ENCODE assay signal across 19 cellular contexts in genomic region chr10:14425031-14425430, GRCh38.
DNase-seq lines count a peak whose midpoint lies in the region; ATAC-seq and TF ChIP-seq lines count a peak whose summit lies in the region.
"Had no signal": no experiment of that assay in that cellular context is flagged by ENCODE, and none has a peak within 500 bp of the region (broad histone marks: within the 10 kb centered on the region; RNA-seq: fewer than 3 reads in every experiment).

No MANE protein-coding gene starts in this region.

- WGBS in endodermal cell (ENCODE audit: insufficient coverage in 1 of 2, insufficient read length in 1 of 2), 2 experiments = 50 to 81% methylated on average over 1 of the region's 1 CpG
- WGBS in neuronal stem cell (ENCODE audit: extremely low coverage in 2 of 2, insufficient read length in 2 of 2, insufficient replicate concordance in 1 of 2), 2 donors = no CpG with 5 or more reads among the region's 1 CpG
- 33% methylated on average over 1 of the region's 1 CpG for WGBS in SK-N-SH (ENCODE audit: low lambda C conversion rate)
- WGBS in trophoblast cell (ENCODE audit: extremely low coverage, insufficient coverage, insufficient read length) = no CpG with 5 or more reads among the region's 1 CpG
- WGBS in spleen, 5 donors = 86 to 94% (median 87%) methylated on average over 1 of the region's 1 CpG

- H3K79me2 ChIP-seq in GM23338 (replicated peaks; ENCODE audit: insufficient read depth) (no peaks in the 10 kb centered on the region), SK-N-SH (ENCODE audit: insufficient read depth) (no peaks in the 10 kb centered on the region), trophoblast cell (ENCODE audit: control insufficient read depth, insufficient read depth, low read length, poor library complexity) (no peaks in the 10 kb centered on the region)

- H3K27ac Mint-ChIP-seq in GM23338 (0 out of 2 replicates have a peak overlapping the region, but pooled peaks have one; percentile 8), WTC11 (peak overlapping the region; percentile 10; the same call in 1 of the 2 replicates), endodermal cell (no peak overlapping the region)

- H3K36me3 Mint-ChIP-seq in GM23338 (ENCODE audit: low read depth) (peaks cover 15% of the 10 kb centered on the region; the same call in 2 of the 3 replicates), WTC11 (peaks cover 13% of the 10 kb centered on the region), endodermal cell (ENCODE audit: low read depth) (no peaks in the 10 kb centered on the region)

- H3K4me1 Mint-ChIP-seq in GM23338 (peaks cover 38% of the 10 kb centered on the region), WTC11 (peaks cover 47% of the 10 kb centered on the region), endodermal cell (peaks cover 24% of the 10 kb centered on the region)

- H4K8ac ChIP-seq in neuronal stem cell (ENCODE audit: low read depth, low read length) = no peak overlapping the region
- H4K8ac ChIP-seq in trophoblast cell (ENCODE audit: low read depth, low read length) = no peak overlapping the region

- TF ChIP-seq POLR2A in spleen (IDR thresholded peaks at IDR 0.05) = no peak

- H3K18ac ChIP-seq in neuronal stem cell (ENCODE audit: low read length) = no peak overlapping the region
- no peak overlapping the region for H3K18ac ChIP-seq in trophoblast cell (ENCODE audit: low read length)

- POLR2A ChIA-PET in WTC11 (lab: Charles Lee) (no interaction called here), SK-N-SH (lab: Yijun Ruan, JAX) (no interaction called here)

- H2BK15ac ChIP-seq in neuronal stem cell (ENCODE audit: low read length) = no peak overlapping the region

- H3K23ac ChIP-seq in neuronal stem cell (ENCODE audit: low read depth, low read length, poor library complexity) = no peak overlapping the region
- no peak overlapping the region for H3K23ac ChIP-seq in trophoblast cell (ENCODE audit: low read length)

- H2BK12ac ChIP-seq in neuronal stem cell (ENCODE audit: low read length) (no peak overlapping the region), trophoblast cell (ENCODE audit: low read length) (no peak overlapping the region)

- H3K9ac ChIP-seq in endodermal cell (ENCODE audit: extremely low read depth, low read length, poor library complexity, severe bottlenecking) (no peak overlapping the region), neuronal stem cell (ENCODE audit: low read depth, low read length, poor library complexity) (no peak overlapping the region), SK-N-SH (no peak overlapping the region), trophoblast cell (ENCODE audit: low read length) (no peak overlapping the region)

- no peak overlapping the region for H4K12ac ChIP-seq in trophoblast cell (ENCODE audit: low read depth, low read length)

- no peaks in the 10 kb centered on the region; the same call in 1 of the 2 replicates for H3K36me3 ChIP-seq in GM23338 (ENCODE audit: insufficient read depth)
- no peaks in the 10 kb centered on the region for H3K36me3 ChIP-seq in endodermal cell (ENCODE audit: control insufficient read depth, insufficient read depth, low read length)
- no peaks in the 10 kb centered on the region for H3K36me3 ChIP-seq in neuronal stem cell (replicated peaks in 1 of 2; ENCODE audit: control insufficient read depth in 2 of 2, insufficient read depth in 2 of 2, low read length in 2 of 2)
- no peaks in the 10 kb centered on the region for H3K36me3 ChIP-seq in SK-N-SH (replicated peaks in 1 of 2; ENCODE audit: control insufficient read depth in 1 of 2, insufficient read depth in 2 of 2, low read length in 1 of 2)
- no peaks in the 10 kb centered on the region for H3K36me3 ChIP-seq in trophoblast cell (ENCODE audit: control insufficient read depth in 1 of 2, insufficient read depth in 2 of 2, low read length in 2 of 2)
- no peaks in the 10 kb centered on the region for H3K36me3 ChIP-seq in spleen
- H3K36me3 ChIP-seq: BE2C, HAP-1 had no signal

- peaks cover 11% of the 10 kb centered on the region for H3K9me3 Mint-ChIP-seq in GM23338
- H3K9me3 Mint-ChIP-seq in WTC11 = peaks cover 16% of the 10 kb centered on the region
- peaks cover 10% of the 10 kb centered on the region for H3K9me3 Mint-ChIP-seq in endodermal cell

- H3K4me3 Mint-ChIP-seq in GM23338 (no peak overlapping the region), WTC11 (no peak overlapping the region), endodermal cell (no peak overlapping the region)

- intact Hi-C loops in posterior vena cava (cut with DNase I) (no loop called here), spleen (cut with DNase I; ENCODE audit: low total_unique reads) (no loop called here)

- H2BK120ac ChIP-seq in neuronal stem cell (ENCODE audit: low read depth, low read length) (no peak overlapping the region), trophoblast cell (ENCODE audit: insufficient read depth, low read length, poor library complexity) (no peak overlapping the region)

- H3K27me3 ChIP-seq in GM23338 (ENCODE audit: insufficient read depth) (no peaks in the 10 kb centered on the region), endodermal cell (ENCODE audit: control insufficient read depth, insufficient read depth, low read length, poor library complexity, severe bottlenecking) (no peaks in the 10 kb centered on the region), neuronal stem cell (ENCODE audit: control insufficient read depth in 3 of 3, insufficient read depth in 3 of 3, low read depth in 1 of 3, low read length in 3 of 3) (no peaks in the 10 kb centered on the region), SK-N-SH (ENCODE audit: insufficient read depth) (no peaks in the 10 kb centered on the region), trophoblast cell (ENCODE audit: insufficient read depth, low read length) (no peaks in the 10 kb centered on the region), spleen (replicated peaks in 1 of 7) (peaks cover 0 to 35% (median 0%) of the 10 kb centered on the region in 7 donors)
- H3K27me3 ChIP-seq: BE2C had no signal

- H2AFZ ChIP-seq in GM23338 = peak overlapping the region; percentile 23; the same call in 1 of the 2 replicates
- peak overlapping the region; percentile 51 for H2AFZ ChIP-seq in neuronal stem cell (ENCODE audit: low read length)
- no peak overlapping the region for H2AFZ ChIP-seq in SK-N-SH (ENCODE audit: low read depth)
- no peak overlapping the region for H2AFZ ChIP-seq in trophoblast cell (ENCODE audit: insufficient read depth, low read length, poor library complexity)

- peak overlapping the region; percentile 46; the same call in 1 of the 2 replicates for H3K27ac ChIP-seq in GM23338 (ENCODE audit: low read depth)
- peak overlapping the region; percentile 84 for H3K27ac ChIP-seq in endodermal cell (ENCODE audit: low read depth, low read length)
- H3K27ac ChIP-seq in neuronal stem cell (replicated peaks; ENCODE audit: low read length) = peak overlapping the region; percentile 90
- H3K27ac ChIP-seq in SK-N-SH (ENCODE audit: low read depth in 2 of 2, low read length in 1 of 2) = no peak overlapping the region
- H3K27ac ChIP-seq in trophoblast cell (ENCODE audit: low read depth, low read length) = no peak overlapping the region
- no peak overlapping the region for H3K27ac ChIP-seq in spleen

- ATAC-seq in GM23338 (peak; percentile 63), WTC11 (0 out of 2 replicates have a peak, but pooled peaks have one; percentile 18)
- ATAC-seq: Panc1 had no signal

- H4K20me1 ChIP-seq in GM23338 (replicated peaks; ENCODE audit: insufficient read depth) (no peaks in the 10 kb centered on the region), SK-N-SH (ENCODE audit: insufficient read depth) (no peaks in the 10 kb centered on the region)

- H3F3A ChIP-seq in GM23338 (replicated peaks; ENCODE audit: low read depth) (0 out of 2 replicates have a peak, but pooled peaks cover 3% of the 10 kb centered on the region), SK-N-SH (replicated peaks; ENCODE audit: insufficient read depth) (no peaks in the 10 kb centered on the region)

- peaks cover 2% of the 10 kb centered on the region for H3K27me3 Mint-ChIP-seq in GM23338 (ENCODE audit: insufficient read depth, low read depth, poor library complexity)
- H3K27me3 Mint-ChIP-seq in WTC11 (ENCODE audit: low read depth) = no peaks in the 10 kb centered on the region
- no peaks in the 10 kb centered on the region for H3K27me3 Mint-ChIP-seq in endodermal cell (ENCODE audit: insufficient read depth)

- TF ChIP-seq RAD21 in SK-N-SH (IDR thresholded peaks at IDR 0.05; ENCODE audit: low read length) = no peak

- CTCF ChIA-PET in WTC11 (lab: Charles Lee) = interaction anchor here (0.9 to 1.5 kb wide), 5 partner anchors 29 to 239 kb away, joined by 3 to 5 read pairs (median 4); no protein-coding TSS in a partner anchor
- CTCF ChIA-PET in SK-N-SH (lab: Yijun Ruan, JAX) = no interaction called here

- H2AK5ac ChIP-seq in neuronal stem cell (ENCODE audit: low read depth, low read length) (no peak overlapping the region), trophoblast cell (ENCODE audit: low read length) (no peak overlapping the region)

- H3K9me2 ChIP-seq in GM23338 (ENCODE audit: insufficient read depth) (peaks cover 9% of the 10 kb centered on the region), SK-N-SH (no peaks in the 10 kb centered on the region)

- H3K4ac ChIP-seq in neuronal stem cell (ENCODE audit: low read length) = no peak overlapping the region
- no peak overlapping the region for H3K4ac ChIP-seq in trophoblast cell (ENCODE audit: low read depth, low read length)

- peaks cover 6% of the 10 kb centered on the region for H3K9me3 ChIP-seq in endodermal cell (ENCODE audit: control insufficient read depth, low read length)
- no peaks in the 10 kb centered on the region for H3K9me3 ChIP-seq in neuronal stem cell (replicated peaks in 1 of 2; ENCODE audit: control insufficient read depth in 2 of 2, insufficient read depth in 1 of 2, low read depth in 1 of 2, low read length in 2 of 2)
- H3K9me3 ChIP-seq in SK-N-SH = no peaks in the 10 kb centered on the region
- peaks cover 2% of the 10 kb centered on the region for H3K9me3 ChIP-seq in trophoblast cell (ENCODE audit: insufficient read depth, low read depth, low read length)
- H3K9me3 ChIP-seq in spleen = no peaks in the 10 kb centered on the region
- H3K9me3 ChIP-seq: BE2C, HAP-1 had no signal

- H3K4me2 ChIP-seq in GM23338 = no peak overlapping the region
- peak overlapping the region; percentile 19 for H3K4me2 ChIP-seq in neuronal stem cell (ENCODE audit: insufficient read depth, low read length, poor library complexity, severe bottlenecking)
- no peak overlapping the region for H3K4me2 ChIP-seq in SK-N-SH
- no peak overlapping the region for H3K4me2 ChIP-seq in trophoblast cell (ENCODE audit: low read length)

- H3K14ac ChIP-seq in neuronal stem cell (ENCODE audit: low read length) = no peak overlapping the region
- H3K14ac ChIP-seq in trophoblast cell (ENCODE audit: low read length) = no peak overlapping the region

- H3K4me1 ChIP-seq in GM23338 (ENCODE audit: insufficient read depth) = peaks cover 38% of the 10 kb centered on the region
- peaks cover 4% of the 10 kb centered on the region for H3K4me1 ChIP-seq in endodermal cell (ENCODE audit: control insufficient read depth, insufficient read depth, low read length)
- peaks cover 7 to 10% of the 10 kb centered on the region in 2 donors for H3K4me1 ChIP-seq in neuronal stem cell (ENCODE audit: control insufficient read depth in 2 of 2, insufficient read depth in 1 of 2, low read depth in 1 of 2, low read length in 2 of 2)
- H3K4me1 ChIP-seq in SK-N-SH (ENCODE audit: control insufficient read depth in 1 of 2, insufficient read depth in 2 of 2, low read depth in 1 of 2, low read length in 1 of 2) = no peaks in the 10 kb centered on the region
- H3K4me1 ChIP-seq in trophoblast cell (ENCODE audit: control insufficient read depth in 1 of 2, insufficient read depth in 2 of 2, low read length in 2 of 2) = peaks cover 0 to 8% of the 10 kb centered on the region in 2 experiments
- H3K4me1 ChIP-seq in spleen = no peaks in the 10 kb centered on the region
- H3K4me1 ChIP-seq: BE2C, HAP-1 had no signal

- H3K79me1 ChIP-seq in neuronal stem cell (ENCODE audit: low read depth, low read length) (no peaks in the 10 kb centered on the region), trophoblast cell (ENCODE audit: low read length) (peaks cover 11% of the 10 kb centered on the region)

- TF ChIP-seq CTCF in GM23338 (conservative IDR thresholded peaks at IDR 0.05; ENCODE audit: low read depth in 2 of 2) (no peak), WTC11 (IDR thresholded peaks at IDR 0.05) (no peak), endodermal cell (conservative IDR thresholded peaks at IDR 0.05) (no peak), SK-N-SH (IDR thresholded peaks at IDR 0.05) (no peak), spleen (IDR thresholded peaks at IDR 0.05 in 8 of 11, conservative IDR thresholded peaks at IDR 0.05 in 3 of 11) (no peak)

- TF ChIP-seq EP300 in SK-N-SH (IDR thresholded peaks at IDR 0.05; ENCODE audit: borderline replicate concordance in 1 of 2, low read depth in 1 of 2, low read length in 1 of 2) = no peak

- DNase-seq in GM23338 (ENCODE audit: low spot score) (peak; percentile 24), WTC11 (ENCODE audit: low spot score) (no peak), endodermal cell (no peak), neuronal stem cell (ENCODE audit: low spot score) (peak; percentile 69), SK-N-SH (no peak), trophoblast cell (no peak), posterior vena cava (ENCODE audit: low spot score) (no peak), spleen (no peak)
- DNase-seq: BE2C; EL; Karpas-422; NCI-H1105 treated with DMSO at 0.1 percent for 48 hours; NCI-H2029 treated with DMSO at 0.1 percent for 48 hours; NCI-H226; NCI-H510A treated with DMSO at 0.1 percent for 48 hours; NCI-H774; NK-92 treated with Interleukin-12 subunit alpha and Interleukin-12 subunit beta, amount 100 ng/mL, for 24 hours had no signal

- no peak overlapping the region for H4K91ac ChIP-seq in neuronal stem cell (ENCODE audit: low read depth, low read length, poor library complexity)
- no peak overlapping the region for H4K91ac ChIP-seq in trophoblast cell (ENCODE audit: low read depth, low read length)

- no peak overlapping the region for H3K4me3 ChIP-seq in GM23338
- no peak overlapping the region for H3K4me3 ChIP-seq in endodermal cell (ENCODE audit: low read length)
- no peak overlapping the region for H3K4me3 ChIP-seq in neuronal stem cell (ENCODE audit: low read length in 2 of 2)
- H3K4me3 ChIP-seq in SK-N-SH (ENCODE audit: low read depth in 2 of 2, low read length in 1 of 2) = no peak overlapping the region
- H3K4me3 ChIP-seq in trophoblast cell (ENCODE audit: low read depth, low read length) = no peak overlapping the region
- no peak overlapping the region for H3K4me3 ChIP-seq in spleen
- H3K4me3 ChIP-seq: HAP-1 had no signal

- H2BK5ac ChIP-seq in neuronal stem cell (ENCODE audit: low read length) = no peak overlapping the region
- H2BK5ac ChIP-seq in trophoblast cell (ENCODE audit: low read depth, low read length, poor library complexity) = no peak overlapping the region

Comparison
In these comparisons a context has a peak if more than half of its experiments do, and no peak if none do; other contexts are left out.
1. DNase-seq: peak in GM23338 (single experiment) and neuronal stem cell (single experiment); none in WTC11 (single experiment), endodermal cell (single experiment), SK-N-SH (single experiment), trophoblast cell (0 of 2), posterior vena cava (single experiment) and spleen (single experiment).
2. H2AFZ ChIP-seq: peak in GM23338 (single experiment) and neuronal stem cell (single experiment); none in SK-N-SH (single experiment) and trophoblast cell (single experiment).
3. H3K27ac ChIP-seq: peak in GM23338 (single experiment), endodermal cell (single experiment) and neuronal stem cell (single experiment); none in SK-N-SH (0 of 2), trophoblast cell (single experiment) and spleen (0 of 8).